In the genomic region with DNA sequence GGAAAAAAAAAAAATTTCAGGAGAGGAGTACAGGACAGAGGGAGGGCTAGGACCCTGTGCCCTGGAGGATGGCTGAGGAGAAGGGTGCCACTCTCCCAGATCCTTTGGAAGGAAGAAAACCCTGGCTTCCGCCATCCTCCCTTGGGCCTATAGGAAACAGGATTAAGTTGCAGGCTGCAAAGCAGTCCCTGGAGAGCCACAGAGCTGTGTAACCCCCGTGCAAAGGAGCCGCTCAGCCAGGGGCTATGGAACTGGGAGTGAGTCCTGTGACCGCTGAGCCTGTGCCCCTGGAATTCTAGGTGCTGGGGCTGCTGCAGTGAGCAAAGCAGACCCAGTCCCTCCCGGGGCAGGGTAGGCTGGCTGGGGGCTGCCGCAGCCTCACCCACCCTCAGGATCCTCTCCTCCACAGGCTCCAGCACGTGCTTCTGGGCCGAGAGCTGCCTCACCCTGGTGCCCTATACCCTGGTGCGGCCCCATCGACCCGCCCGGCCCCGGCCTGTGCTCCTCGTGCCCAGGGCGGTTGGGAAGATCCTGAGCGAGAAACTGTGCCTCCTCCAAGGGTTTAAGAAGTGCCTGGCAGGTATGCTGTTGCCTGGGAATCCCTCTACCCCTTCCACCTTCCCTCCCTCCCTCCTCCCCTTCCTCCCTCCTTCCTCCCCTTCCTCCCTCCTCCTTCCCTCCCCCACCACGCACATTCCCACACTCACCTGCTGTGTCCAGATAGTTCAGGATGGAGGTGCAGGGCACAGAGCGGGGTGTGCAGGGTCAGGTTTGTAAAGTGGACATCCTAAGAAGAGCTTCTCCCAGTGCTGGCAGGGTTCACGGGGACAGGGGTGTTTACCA, we compare ENCODE assay signal across 23 cellular contexts. TPM values are rescaled to one million over a fixed set of nuclear protein-coding genes. Genes with fewer than 3 reads are reported as not detected.
"Had no signal": no experiment of that assay in that cellular context is flagged by ENCODE, and none has a peak within 500 bp of the region (broad histone marks: within the 10 kb centered on the region; RNA-seq: fewer than 3 reads in every experiment).

No MANE protein-coding gene starts in this region.

- H3K36me3 ChIP-seq: neutrophil had no signal

- ATAC-seq: activated CD8-positive, alpha-beta T cell treated with anti-CD3 and anti-CD28 coated beads, Interleukin-2, amount 10 ng/mL, durations not matched to agents 7 days and 5 days; activated T-cell treated with anti-CD3 and anti-CD28 coated beads, Interleukin-2, amount 50 U/mL, for 72 hours; gastrocnemius medialis; left ventricle myocardium superior; pancreas; stimulated activated memory B cell treated with anti-CD40 and anti-IgM and Interleukin-4, amounts not matched to agents 10 μg/mL and 1 μg/mL and 100 μg/mL, for 72 hours; upper lobe of right lung had no signal

- H3K4me3 Mint-ChIP-seq: activated CD4-positive, alpha-beta T cell treated with anti-CD3 and anti-CD28 coated beads, Interleukin-2, amount 10 ng/mL, durations not matched to agents 24 days and 14 days; activated CD8-positive, alpha-beta T cell treated with anti-CD3 and anti-CD28 coated beads, Interleukin-2, amount 10 ng/mL, durations not matched to agents 7 days and 5 days; activated naive CD4-positive, alpha-beta T cell treated with anti-CD3 and anti-CD28 coated beads, Interleukin-2, amount 50 U/mL, for 24 hours; activated T-cell treated with anti-CD3 and anti-CD28 coated beads, Interleukin-2, amount 50 U/mL, for 72 hours; naive B cell; stimulated activated memory B cell treated with anti-CD40 and anti-IgM and Interleukin-4, amounts not matched to agents 10 μg/mL and 1 μg/mL and 100 μg/mL, for 72 hours had no signal

- H3K4me3 ChIP-seq: gastrocnemius medialis, pancreas, right lobe of liver, upper lobe of right lung had no signal

- H3K9me3 ChIP-seq: gastrocnemius medialis, neutrophil, pancreas, right lobe of liver, upper lobe of right lung had no signal

- H3K27me3 ChIP-seq: gastrocnemius medialis, pancreas, right lobe of liver, upper lobe of right lung had no signal

- H3K4me1 ChIP-seq: gastrocnemius medialis, pancreas, right lobe of liver, upper lobe of right lung had no signal

- H3K27ac Mint-ChIP-seq: activated CD4-positive, alpha-beta T cell treated with anti-CD3 and anti-CD28 coated beads, Interleukin-2, amount 10 ng/mL, durations not matched to agents 24 days and 14 days; activated CD8-positive, alpha-beta T cell treated with anti-CD3 and anti-CD28 coated beads, Interleukin-2, amount 10 ng/mL, durations not matched to agents 7 days and 5 days; activated T-cell treated with anti-CD3 and anti-CD28 coated beads, Interleukin-2, amount 50 U/mL, for 72 hours; stimulated activated memory B cell treated with anti-CD40 and anti-IgM and Interleukin-4, amounts not matched to agents 10 μg/mL and 1 μg/mL and 100 μg/mL, for 72 hours had no signal

- H3K4me1 Mint-ChIP-seq: activated CD4-positive, alpha-beta T cell treated with anti-CD3 and anti-CD28 coated beads, Interleukin-2, amount 10 ng/mL, durations not matched to agents 24 days and 14 days; activated naive CD4-positive, alpha-beta T cell treated with anti-CD3 and anti-CD28 coated beads, Interleukin-2, amount 50 U/mL, for 24 hours; stimulated activated memory B cell treated with anti-CD40 and anti-IgM and Interleukin-4, amounts not matched to agents 10 μg/mL and 1 μg/mL and 100 μg/mL, for 72 hours had no signal

- H3K27me3 Mint-ChIP-seq: activated CD4-positive, alpha-beta T cell treated with anti-CD3 and anti-CD28 coated beads, Interleukin-2, amount 10 ng/mL, durations not matched to agents 24 days and 14 days; activated naive CD4-positive, alpha-beta T cell treated with anti-CD3 and anti-CD28 coated beads, Interleukin-2, amount 50 U/mL, for 24 hours; naive B cell; stimulated activated memory B cell treated with anti-CD40 and anti-IgM and Interleukin-4, amounts not matched to agents 10 μg/mL and 1 μg/mL and 100 μg/mL, for 72 hours had no signal

- H3K9me3 Mint-ChIP-seq: activated CD4-positive, alpha-beta T cell treated with anti-CD3 and anti-CD28 coated beads, Interleukin-2, amount 10 ng/mL, durations not matched to agents 24 days and 14 days; activated naive CD4-positive, alpha-beta T cell treated with anti-CD3 and anti-CD28 coated beads, Interleukin-2, amount 50 U/mL, for 24 hours; activated T-cell treated with anti-CD3 and anti-CD28 coated beads, Interleukin-2, amount 50 U/mL, for 72 hours; naive B cell; stimulated activated memory B cell treated with anti-CD40 and anti-IgM and Interleukin-4, amounts not matched to agents 10 μg/mL and 1 μg/mL and 100 μg/mL, for 72 hours had no signal

- DNase-seq: activated CD4-positive, alpha-beta T cell treated with anti-CD3 and anti-CD28 coated beads, Interleukin-2, amount 10 ng/mL, durations not matched to agents 24 days and 14 days; activated CD8-positive, alpha-beta T cell treated with anti-CD3 and anti-CD28 coated beads, Interleukin-2, amount 10 ng/mL, durations not matched to agents 7 days and 5 days; activated gamma-delta T cell; activated T-cell treated with anti-CD3 and anti-CD28 coated beads, Interleukin-2, amount 50 U/mL, for 72 hours; cerebellar nuclear complex; cortex of kidney; effector CD4-positive, alpha-beta T cell; gastrocnemius medialis; head of caudate nucleus; left ventricle myocardium superior; naive B cell; pancreas; right lobe of liver; small intestine; stimulated activated CD4-positive, alpha-beta T cell treated with anti-CD3 and anti-CD28 coated beads, Interleukin-4, amount 100 ng/mL, for 24 hours; T1000; upper lobe of right lung had no signal

- H3K27ac ChIP-seq: gastrocnemius medialis, neutrophil, pancreas, right lobe of liver, upper lobe of right lung had no signal

- H3K36me3 Mint-ChIP-seq: activated naive CD4-positive, alpha-beta T cell treated with anti-CD3 and anti-CD28 coated beads, Interleukin-2, amount 50 U/mL, for 24 hours; naive B cell had no signal

- FAIRE-seq: bronchial epithelial cell, pancreas, small intestine had no signal

RNA-seq across cellular contexts. Expression of a gene that starts 35.0 kb away (rescaled TPM):
- total RNA-seq: activated CD4-positive, alpha-beta T cell treated with anti-CD3 and anti-CD28 coated beads, Interleukin-2, amount 10 ng/mL, durations not matched to agents 24 days and 14 days; activated CD8-positive, alpha-beta T cell treated with anti-CD3 and anti-CD28 coated beads, Interleukin-2, amount 10 ng/mL, durations not matched to agents 7 days and 5 days; gastrocnemius medialis; kidney epithelial cell; left ventricle myocardium superior; T-helper 1 cell treated with Interleukin-12 subunit alpha and Interleukin-12 subunit beta and Interleukin-4 antibody, amounts not matched to agents 30 ng/mL and 1 ng/mL, for 36 hours had no signal
